ENCODE assay signal across 11 cellular contexts in the genomic region with DNA sequence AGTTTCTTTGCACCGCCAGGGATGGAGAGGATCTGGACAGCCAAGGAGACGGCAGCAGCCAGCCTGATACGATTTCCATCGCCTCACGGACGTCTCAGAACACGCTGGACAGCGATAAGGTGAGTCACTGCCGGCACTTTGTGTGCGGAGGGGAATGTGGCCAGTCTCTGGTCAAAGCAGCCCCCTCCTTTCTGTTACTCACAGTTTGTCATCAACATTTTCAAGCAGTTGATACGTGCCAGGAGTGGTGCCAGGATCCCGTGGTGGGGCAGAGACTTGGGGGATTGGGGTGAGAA.
DNase-seq lines count a peak whose midpoint lies in the region; ATAC-seq and TF ChIP-seq lines count a peak whose summit lies in the region.
"Had no signal": no experiment of that assay in that cellular context is flagged by ENCODE, and none has a peak within 500 bp of the region (broad histone marks: within the 10 kb centered on the region; RNA-seq: fewer than 3 reads in every experiment).

No MANE protein-coding gene starts in this region.

- H3K36me3 Mint-ChIP-seq in HFFc6 (ENCODE audit: low read depth) (peaks cover 82% of the 10 kb centered on the region), endothelial cell (ENCODE audit: low read depth, unreplicated experiment) (peaks cover 59% of the 10 kb centered on the region)

- peak overlapping the region in 3 of 5 donors; percentile 70 to 81 (median 81) for H3K27ac ChIP-seq in adrenal gland

- DNase-seq in HFFc6: peak; percentile 92
- peak in 2 of 7 donors; percentile 33 to 76 for DNase-seq in adrenal gland
- peak; percentile 69 to 79 for DNase-seq in foreskin fibroblast
- DNase-seq in stromal cell of bone marrow (ENCODE audit: low read depth): peak; percentile 81
- no peak for DNase-seq in NCI-H146 treated with DMSO at 0.1 percent for 48 hours (lab: John Stamatoyannopoulos, UW; ENCODE audit: unreplicated experiment)
- no peak for DNase-seq in endothelial cell (ENCODE audit: low spot score)
- DNase-seq: activated CD4-positive, alpha-beta T cell treated with anti-CD3 and anti-CD28 coated beads, Interleukin-2, amount 50 U/mL, for 48 hours; midbrain; stimulated activated naive CD8-positive, alpha-beta T cell treated with anti-CD3 and anti-CD28 coated beads, Interleukin-15, amount 100 ng/mL, for 72 hours had no signal

- intact Hi-C loops in adrenal gland (cut with DNase I): no loop called here

- peaks cover 24 to 40% of the 10 kb centered on the region in 2 donors for H3K4me1 ChIP-seq in adrenal gland (replicated peaks in 1 of 2)

- H3K4me3 ChIP-seq in adrenal gland (no peak overlapping the region), foreskin fibroblast (ENCODE audit: low read depth in 1 of 2, low read length in 2 of 2) (no peak overlapping the region)

- ATAC-seq in GM19467 (IDR thresholded peaks at IDR 0.05; ENCODE audit: unreplicated experiment): no peak
- no peak for ATAC-seq in HG02763 (IDR thresholded peaks at IDR 0.05; ENCODE audit: unreplicated experiment)
- ATAC-seq: stimulated activated naive CD8-positive, alpha-beta T cell treated with anti-CD3 and anti-CD28 coated beads, Interleukin-15, amount 100 ng/mL, for 72 hours had no signal

- peaks cover 66% of the 10 kb centered on the region for H3K27me3 Mint-ChIP-seq in HFFc6 (ENCODE audit: insufficient read depth)
- H3K27me3 Mint-ChIP-seq in endothelial cell (ENCODE audit: unreplicated experiment): peaks cover 15% of the 10 kb centered on the region
- H3K27me3 Mint-ChIP-seq: stimulated activated naive CD8-positive, alpha-beta T cell treated with anti-CD3 and anti-CD28 coated beads, Interleukin-15, amount 100 ng/mL, for 72 hours had no signal

- peak overlapping the region; percentile 74 for H3K4me3 Mint-ChIP-seq in HFFc6
- no peak overlapping the region for H3K4me3 Mint-ChIP-seq in endothelial cell (ENCODE audit: unreplicated experiment)
- H3K4me3 Mint-ChIP-seq: stimulated activated naive CD8-positive, alpha-beta T cell treated with anti-CD3 and anti-CD28 coated beads, Interleukin-15, amount 100 ng/mL, for 72 hours had no signal

- no peaks in the 10 kb centered on the region for H3K9me3 ChIP-seq in adrenal gland (replicated peaks in 1 of 3)

- no peak for TF ChIP-seq POLR2A in adrenal gland (IDR thresholded peaks at IDR 0.05)

- peaks cover 0 to 19% of the 10 kb centered on the region in 2 donors for H3K36me3 ChIP-seq in adrenal gland (replicated peaks in 1 of 2)

- no peaks in the 10 kb centered on the region for H3K27me3 ChIP-seq in adrenal gland

- TF ChIP-seq CTCF in HFFc6 (IDR thresholded peaks at IDR 0.05) (no peak), adrenal gland (IDR thresholded peaks at IDR 0.05) (no peak), foreskin fibroblast (IDR thresholded peaks at IDR 0.05; ENCODE audit: low read depth, low read length) (no peak), endothelial cell (IDR thresholded peaks at IDR 0.05; ENCODE audit: unreplicated experiment) (no peak)

- H3K4me1 Mint-ChIP-seq in HFFc6 (ENCODE audit: low read depth) (peaks cover 86% of the 10 kb centered on the region), endothelial cell (ENCODE audit: unreplicated experiment) (no peaks in the 10 kb centered on the region)

- H3K27ac Mint-ChIP-seq in HFFc6: peak overlapping the region; percentile 94
- no peak overlapping the region for H3K27ac Mint-ChIP-seq in endothelial cell (ENCODE audit: unreplicated experiment)

- 78 to 93% (median 87%) methylated on average over 12 of the region's 12 CpGs for WGBS in adrenal gland, 4 donors

- H3K9me3 Mint-ChIP-seq in HFFc6 (peaks cover 8% of the 10 kb centered on the region; the same call in 1 of the 2 replicates), endothelial cell (ENCODE audit: unreplicated experiment) (no peaks in the 10 kb centered on the region)

Comparison
In these comparisons a context has a peak if more than half of its experiments do, and no peak if none do; other contexts are left out.
1. DNase-seq: peak in HFFc6 (single experiment), foreskin fibroblast (2 of 2) and stromal cell of bone marrow (single experiment); none in NCI-H146 treated with DMSO at 0.1 percent for 48 hours (single experiment) and endothelial cell (single experiment).